Comparison of ENCODE assay signal across 21 cellular contexts in genomic region chr17:43043306-43043705, GRCh38. TPM values are rescaled to one million over a fixed set of nuclear protein-coding genes. Genes with fewer than 3 reads are reported as not detected.
A peak's percentile ranks its signal among the peaks of the same experiment; 100 is the strongest.
DNase-seq lines count a peak whose midpoint lies in the region; ATAC-seq and TF ChIP-seq lines count a peak whose summit lies in the region.
"Had no signal": no experiment of that assay in that cellular context is flagged by ENCODE, and none has a peak within 500 bp of the region (broad histone marks: within the 10 kb centered on the region; RNA-seq: fewer than 3 reads in every experiment).

No MANE protein-coding gene starts in this region.

- H3K27ac Mint-ChIP-seq in HFFc6, result peak overlapping the region; percentile 32; the same call in 1 of the 2 replicates
- H3K27ac Mint-ChIP-seq in WTC11, result peak overlapping the region; percentile 98
- H3K27ac Mint-ChIP-seq in activated CD4-positive, alpha-beta memory T cell treated with anti-CD3 and anti-CD28 coated beads, Interleukin-2, amount 10 ng/mL, durations not matched to agents 7 days and 5 days, result no peak overlapping the region
- H3K27ac Mint-ChIP-seq: CD4-positive, alpha-beta T cell had no signal

- H3K27me3 Mint-ChIP-seq in HFFc6 (ENCODE audit: insufficient read depth), result no peaks in the 10 kb centered on the region; the same call in 1 of the 2 replicates
- no peaks in the 10 kb centered on the region for H3K27me3 Mint-ChIP-seq in WTC11 (ENCODE audit: low read depth)
- no peaks in the 10 kb centered on the region for H3K27me3 Mint-ChIP-seq in activated CD4-positive, alpha-beta memory T cell treated with anti-CD3 and anti-CD28 coated beads, Interleukin-2, amount 10 ng/mL, durations not matched to agents 7 days and 5 days
- H3K27me3 Mint-ChIP-seq: CD4-positive, alpha-beta T cell had no signal

- ATAC-seq in WTC11 (no peak), PC-3 (no peak)

- H3K9ac ChIP-seq in iPS-20b (ENCODE audit: low read depth, low read length), result peak overlapping the region; percentile 32; the same call in 1 of the 2 replicates
- H3K9ac ChIP-seq in PC-3 (ENCODE audit: low read length), result no peak overlapping the region
- H3K9ac ChIP-seq: BLaER1 had no signal

- H3K9me2 ChIP-seq in PC-3 (replicated peaks; ENCODE audit: low read length), result no peaks in the 10 kb centered on the region

- POLR2A ChIA-PET in WTC11 (lab: Charles Lee), result interaction anchor here (0.6 to 2.0 kb wide), 2 partner anchors 19 to 126 kb away, joined by 3 to 4 read pairs; no protein-coding TSS in a partner anchor
- POLR2A ChIA-PET in activated CD4-positive, alpha-beta memory T cell treated with anti-CD3 and anti-CD28 coated beads, Interleukin-2, amount 10 ng/mL, durations not matched to agents 7 days and 5 days (lab: Charles Lee), result interaction anchor here (1.5 kb wide), 1 partner anchor 37 kb away, joined by 3 read pairs; the partner anchor contains the start of gene IFI35
- POLR2A ChIA-PET in PC-3 (lab: Charles Lee; ENCODE audit: unreplicated experiment), result no interaction called here

- H3K4me1 ChIP-seq in iPS-20b (ENCODE audit: insufficient read depth, low read length) (peaks cover 35% of the 10 kb centered on the region), PC-3 (ENCODE audit: insufficient read depth, low read length) (no peaks in the 10 kb centered on the region)
- H3K4me1 ChIP-seq: BLaER1 had no signal

- BruUV-seq in PC-3 (replicated peaks; lab: Mats Ljungman, UMichigan), result no TSS peak

- CTCF ChIA-PET in WTC11 (lab: Charles Lee) (interaction anchor here (4.3 kb wide), 1 partner anchor 18 kb away, joined by 45 read pairs; the partner anchor contains the start of gene RND2), PC-3 (lab: Charles Lee) (no interaction called here)
- CTCF ChIA-PET in activated CD4-positive, alpha-beta memory T cell treated with anti-CD3 and anti-CD28 coated beads, Interleukin-2, amount 10 ng/mL, durations not matched to agents 7 days and 5 days (lab: Charles Lee), result no interaction called here

- H4K20me1 ChIP-seq in PC-3 (ENCODE audit: low read length), result no peaks in the 10 kb centered on the region
- H4K20me1 ChIP-seq: BLaER1 had no signal

- no peak for TF ChIP-seq CTCF in AG10803 (conservative IDR thresholded peaks at IDR 0.05; ENCODE audit: low read length)
- TF ChIP-seq CTCF in HFFc6 (IDR thresholded peaks at IDR 0.05), result no peak
- no peak for TF ChIP-seq CTCF in WTC11 (IDR thresholded peaks at IDR 0.05)
- no peak for TF ChIP-seq CTCF in PC-3 (conservative IDR thresholded peaks at IDR 0.05; ENCODE audit: low read depth, low read length)

- H3K4me3 Mint-ChIP-seq in HFFc6 (no peak overlapping the region), WTC11 (no peak overlapping the region)
- H3K4me3 Mint-ChIP-seq in activated CD4-positive, alpha-beta memory T cell treated with anti-CD3 and anti-CD28 coated beads, Interleukin-2, amount 10 ng/mL, durations not matched to agents 7 days and 5 days, result no peak overlapping the region
- H3K4me3 Mint-ChIP-seq: CD4-positive, alpha-beta T cell had no signal

- intact Hi-C loops in PC-3 (cut with micrococcal nuclease), result no loop called here

- H2AFZ ChIP-seq in PC-3 (ENCODE audit: low read length), result no peak overlapping the region
- H2AFZ ChIP-seq: PC-9 had no signal

- H3K36me3 Mint-ChIP-seq in HFFc6 (ENCODE audit: low read depth) (no peaks in the 10 kb centered on the region), WTC11 (peaks cover 16% of the 10 kb centered on the region)
- peaks cover 38% of the 10 kb centered on the region for H3K36me3 Mint-ChIP-seq in activated CD4-positive, alpha-beta memory T cell treated with anti-CD3 and anti-CD28 coated beads, Interleukin-2, amount 10 ng/mL, durations not matched to agents 7 days and 5 days (ENCODE audit: low read depth)

- in situ Hi-C loops in ACHN (cut with HindIII; ENCODE audit: low pct_ligation_motif_present, low pct_unique_long_range_greater_than_20kb, low sequenced_read_pairs), result no loop called here

- H3K27me3 ChIP-seq in iPS-20b (ENCODE audit: insufficient read depth, low read length) (no peaks in the 10 kb centered on the region), PC-3 (ENCODE audit: low read length) (no peaks in the 10 kb centered on the region)
- H3K27me3 ChIP-seq: BLaER1 had no signal

- H3K4me1 Mint-ChIP-seq in HFFc6 (ENCODE audit: low read depth), result peaks cover 21% of the 10 kb centered on the region
- H3K4me1 Mint-ChIP-seq in WTC11, result peaks cover 48% of the 10 kb centered on the region
- H3K4me1 Mint-ChIP-seq in activated CD4-positive, alpha-beta memory T cell treated with anti-CD3 and anti-CD28 coated beads, Interleukin-2, amount 10 ng/mL, durations not matched to agents 7 days and 5 days, result no peaks in the 10 kb centered on the region

- H3K9me3 Mint-ChIP-seq in HFFc6 (no peaks in the 10 kb centered on the region), WTC11 (no peaks in the 10 kb centered on the region)
- H3K9me3 Mint-ChIP-seq in activated CD4-positive, alpha-beta memory T cell treated with anti-CD3 and anti-CD28 coated beads, Interleukin-2, amount 10 ng/mL, durations not matched to agents 7 days and 5 days, result no peaks in the 10 kb centered on the region
- H3K9me3 Mint-ChIP-seq: CD4-positive, alpha-beta T cell had no signal

- no peaks in the 10 kb centered on the region for H3K79me2 ChIP-seq in PC-3 (ENCODE audit: low read length)

- H3K36me3 ChIP-seq in iPS-20b (ENCODE audit: insufficient read depth, low read depth, low read length) (peaks cover 17% of the 10 kb centered on the region; the same call in 1 of the 2 replicates), PC-3 (ENCODE audit: low read depth, low read length) (no peaks in the 10 kb centered on the region; the same call in 1 of the 2 replicates)

- H3K4me3 ChIP-seq in AG10803 (ENCODE audit: low read length) (no peak overlapping the region), iPS-20b (ENCODE audit: low read length) (no peak overlapping the region), PC-3 (ENCODE audit: low read length) (no peak overlapping the region)
- H3K4me3 ChIP-seq: BLaER1, PC-9 had no signal

- H3K4me2 ChIP-seq in PC-3 (ENCODE audit: low read length), result no peak overlapping the region
- H3K4me2 ChIP-seq: BLaER1, PC-9 had no signal

- peak; percentile 21 for DNase-seq in AG10803 (ENCODE audit: low read depth)
- DNase-seq in HFFc6, result peak; percentile 17
- no peak for DNase-seq in WTC11 (ENCODE audit: low spot score)
- DNase-seq in activated CD4-positive, alpha-beta memory T cell treated with anti-CD3 and anti-CD28 coated beads, Interleukin-2, amount 10 ng/mL, durations not matched to agents 7 days and 5 days, result no peak
- DNase-seq in COLO668 (lab: John Stamatoyannopoulos, UW; ENCODE audit: unreplicated experiment), result no peak
- no peak for DNase-seq in ACHN
- DNase-seq in PC-3, result no peak
- DNase-seq: CD4-positive, alpha-beta T cell; DMS153; Karpas-422; NCI-H187; NCI-H446 treated with DMSO at 0.1 percent for 48 hours; NCI-H526 treated with DMSO at 0.1 percent for 48 hours; PC-9; RPMI8226; SHP77 had no signal

- no peaks in the 10 kb centered on the region for H3K9me3 ChIP-seq in iPS-20b (ENCODE audit: insufficient read depth, low read depth, low read length)
- H3K9me3 ChIP-seq in PC-3 (ENCODE audit: low read length), result no peaks in the 10 kb centered on the region
- H3K9me3 ChIP-seq: BLaER1 had no signal

- no peaks in the 10 kb centered on the region for H3F3A ChIP-seq in PC-3 (ENCODE audit: low read length, unreplicated experiment)

- H3K27ac ChIP-seq in iPS-20b (ENCODE audit: low read length) (peak overlapping the region; percentile 72), PC-3 (ENCODE audit: low read length) (no peak overlapping the region)
- H3K27ac ChIP-seq: BLaER1, HL-60, PC-9 had no signal

TF ChIP-seq in WTC11, 78 proteins besides CTCF, POLR2A, EP300 and RAD21 (continues in another document):
- TF ChIP-seq ATF6 (CRISPR knock-in tag; IDR thresholded peaks at IDR 0.05) (no peak), NR3C1 (CRISPR knock-in tag; conservative IDR thresholded peaks at IDR 0.05; ENCODE audit: low read depth) (no peak)

RNA-seq across cellular contexts. Expression of gene RND2, which starts 18.3 kb away (rescaled TPM):
- under 1 TPM; 0.14 to 0.43 (median 0.37) TPM for total RNA-seq in HFFc6 (2021; fragmentation: NEBNext Ultra II Directional; extraction: Animal tissue kit (Norgen Biotek cat#: 25700))
- 46.9 to 51.8 TPM (median 50.2 TPM) in 3 replicates for total RNA-seq in WTC11 (2021)
- not detected for total RNA-seq in activated CD4-positive, alpha-beta memory T cell treated with anti-CD3 and anti-CD28 coated beads, Interleukin-2, amount 10 ng/mL, durations not matched to agents 7 days and 5 days
- total RNA-seq in PC-3 (2014; rRNA removed), result 0.12 and 0.29 TPM in 2 replicates
- total RNA-seq: A172, HT-29 had no signal

RNA-seq across cellular contexts. Expression of gene VAT1, which starts 21.1 kb away (rescaled TPM):
- total RNA-seq in HFFc6 (2021; fragmentation: NEBNext Ultra II Directional; extraction: Animal tissue kit (Norgen Biotek cat#: 25700)), result 100 to 1,000 TPM; 150 to 274 (median 244) TPM
- 291 to 298 TPM (median 296 TPM) in 3 replicates for total RNA-seq in WTC11 (2021)
- 10 to 100 TPM; 15.0 to 16.6 TPM for total RNA-seq in activated CD4-positive, alpha-beta memory T cell treated with anti-CD3 and anti-CD28 coated beads, Interleukin-2, amount 10 ng/mL, durations not matched to agents 7 days and 5 days
- 62.4 and 68.1 TPM in 2 replicates for total RNA-seq in PC-3 (2014; rRNA removed)

RNA-seq across cellular contexts. Expression of gene IFI35, which starts 36.7 kb away (rescaled TPM):
- 10 to 100 TPM in 4 of 6 experiments, 1 to 10 TPM in 2; 6.3 to 22.4 (median 18.8) TPM for total RNA-seq in HFFc6 (2021; fragmentation: NEBNext Ultra II Directional; extraction: Animal tissue kit (Norgen Biotek cat#: 25700))
- total RNA-seq in WTC11 (2021) (3.0 to 4.7 TPM (median 3.8 TPM) in 3 replicates), PC-3 (2014; rRNA removed) (8.7 and 12.3 TPM in 2 replicates)
- 100 to 1,000 TPM; 149 to 154 TPM for total RNA-seq in activated CD4-positive, alpha-beta memory T cell treated with anti-CD3 and anti-CD28 coated beads, Interleukin-2, amount 10 ng/mL, durations not matched to agents 7 days and 5 days

RNA-seq across cellular contexts. Expression of gene RPL27, which starts 45.1 kb away (rescaled TPM):
- total RNA-seq in HFFc6 (2021; fragmentation: NEBNext Ultra II Directional; extraction: Animal tissue kit (Norgen Biotek cat#: 25700)), result 1,000 to 10,000 TPM; 1,047 to 1,349 (median 1,243) TPM
- 1,391 to 1,553 TPM (median 1,518 TPM) in 3 replicates for total RNA-seq in WTC11 (2021)
- 100 to 1,000 TPM; 880 to 892 TPM for total RNA-seq in activated CD4-positive, alpha-beta memory T cell treated with anti-CD3 and anti-CD28 coated beads, Interleukin-2, amount 10 ng/mL, durations not matched to agents 7 days and 5 days
- 667 and 784 TPM in 2 replicates for total RNA-seq in PC-3 (2014; rRNA removed)

Comparison
In these comparisons a context has a peak if more than half of its experiments do, and no peak if none do; other contexts are left out.
1. DNase-seq: peak in AG10803 (single experiment) and HFFc6 (single experiment); none in WTC11 (single experiment), activated CD4-positive, alpha-beta memory T cell treated with anti-CD3 and anti-CD28 coated beads, Interleukin-2, amount 10 ng/mL, durations not matched to agents 7 days and 5 days (single experiment), COLO668 (single experiment), ACHN (single experiment) and PC-3 (single experiment).
2. RNA of gene RND2, which starts 18.3 kb away (total RNA-seq): 46.9 to 51.8 TPM in WTC11; 0.14 to 0.43 TPM in HFFc6, 0.12 to 0.29 TPM in PC-3 and not detected in activated CD4-positive, alpha-beta memory T cell treated with anti-CD3 and anti-CD28 coated beads, Interleukin-2, amount 10 ng/mL, durations not matched to agents 7 days and 5 days; every median in the first group is over 10 times any median in the second.
3. RNA of gene IFI35, which starts 36.7 kb away (total RNA-seq): 149 to 154 TPM in activated CD4-positive, alpha-beta memory T cell treated with anti-CD3 and anti-CD28 coated beads, Interleukin-2, amount 10 ng/mL, durations not matched to agents 7 days and 5 days; 6.3 to 22.4 TPM in HFFc6, 8.7 to 12.3 TPM in PC-3 and 3.0 to 4.7 TPM in WTC11; every median in the first group is over 4 times any median in the second.